Comparison of ENCODE assay signal across 23 cellular contexts in genomic region chr5:15535938-15536337, GRCh38.
"Had no signal": no experiment of that assay in that cellular context is flagged by ENCODE, and none has a peak within 500 bp of the region (broad histone marks: within the 10 kb centered on the region; RNA-seq: fewer than 3 reads in every experiment).

No MANE protein-coding gene starts in this region.

- H3K4me3 ChIP-seq: colonic mucosa, coronary artery, dorsolateral prefrontal cortex, esophagus muscularis mucosa, esophagus squamous epithelium, gastrocnemius medialis, gastroesophageal sphincter, heart left ventricle, heart right ventricle had no signal

- H3K36me3 ChIP-seq: colonic mucosa, esophagus muscularis mucosa, esophagus squamous epithelium, gastrocnemius medialis, gastroesophageal sphincter, heart left ventricle, heart right ventricle had no signal

- H3K9me3 ChIP-seq: colonic mucosa, esophagus muscularis mucosa, esophagus squamous epithelium, gastrocnemius medialis, gastroesophageal sphincter, heart left ventricle, heart right ventricle had no signal

- H3K27ac ChIP-seq: colonic mucosa, coronary artery, dorsolateral prefrontal cortex, epithelial cell of prostate, esophagus muscularis mucosa, esophagus squamous epithelium, foreskin keratinocyte, gastrocnemius medialis, gastroesophageal sphincter, heart left ventricle, heart right ventricle had no signal

- H3K27me3 ChIP-seq: colonic mucosa, dorsolateral prefrontal cortex, esophagus muscularis mucosa, esophagus squamous epithelium, foreskin keratinocyte, gastrocnemius medialis, gastroesophageal sphincter, heart left ventricle, heart right ventricle had no signal

- DNase-seq: colonic mucosa; cortex of kidney; dermis blood vessel endothelial cell; dorsolateral prefrontal cortex; effector CD4-positive, alpha-beta T cell; effector CD8-positive, alpha-beta T cell; effector memory CD4-positive, alpha-beta T cell; effector memory CD8-positive, alpha-beta T cell; endodermal cell; erythroblast; esophagus squamous epithelium; foreskin fibroblast; foreskin keratinocyte; foreskin melanocyte; gastrocnemius medialis; glutamatergic neuron; head of caudate nucleus; heart left ventricle; heart right ventricle had no signal

- H3K4me1 ChIP-seq: colonic mucosa, foreskin keratinocyte, gastrocnemius medialis had no signal
